In the genomic region with DNA sequence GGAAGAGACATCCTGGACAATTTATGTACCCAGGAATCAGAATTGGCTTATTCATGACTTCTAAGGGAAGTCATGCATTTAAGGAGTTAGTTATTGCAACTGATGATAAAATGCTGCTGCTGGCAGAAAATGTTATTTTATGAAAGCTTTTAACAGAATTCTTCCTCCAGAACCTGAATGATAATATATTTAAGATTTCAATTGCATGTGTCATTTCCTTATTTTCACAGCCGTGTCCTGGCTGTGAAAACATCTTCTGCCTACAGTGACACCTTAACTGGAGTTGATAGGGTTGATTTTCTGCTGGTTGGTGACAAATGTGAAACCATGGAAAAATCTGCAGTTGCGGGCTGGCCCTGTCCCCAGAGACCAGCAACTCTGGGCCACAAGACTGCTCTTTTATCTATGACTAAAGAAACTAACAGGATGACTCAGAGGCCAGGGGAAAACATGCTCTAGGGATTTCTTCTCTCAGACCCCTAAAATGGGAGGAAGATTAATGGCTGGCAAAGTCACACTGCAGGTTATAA, we compare ENCODE assay signal across 9 cellular contexts. TPM values are rescaled to one million over a fixed set of nuclear protein-coding genes. Genes with fewer than 3 reads are reported as not detected.
DNase-seq lines count a peak whose midpoint lies in the region; ATAC-seq and TF ChIP-seq lines count a peak whose summit lies in the region.
"Had no signal": no experiment of that assay in that cellular context is flagged by ENCODE, and none has a peak within 500 bp of the region (broad histone marks: within the 10 kb centered on the region; RNA-seq: fewer than 3 reads in every experiment).

No MANE protein-coding gene starts in this region.

- H3K4me1 ChIP-seq in upper lobe of left lung: no peaks in the 10 kb centered on the region

- 46 to 49% methylated on average over 2 of the region's 2 CpGs for WGBS in upper lobe of left lung, 2 donors

- DNase-seq in GM03348 (ENCODE audit: low spot score) (peak; percentile 35), astrocyte of the hippocampus (ENCODE audit: low read depth, low spot score) (peak; percentile 83), germinal center (ENCODE audit: low spot score) (no peak), posterior vena cava (ENCODE audit: low spot score) (no peak), upper lobe of left lung (no peak)
- DNase-seq in stimulated activated CD8-positive, alpha-beta memory T cell treated with anti-CD3 and anti-CD28 coated beads, Interleukin-4, amount 100 ng/mL, for 48 hours: peak; percentile 45

- H3K4me3 ChIP-seq in upper lobe of left lung: no peak overlapping the region

- TF ChIP-seq CTCF in upper lobe of left lung (IDR thresholded peaks at IDR 0.05): no peak

- H3K27me3 ChIP-seq in upper lobe of left lung: no peaks in the 10 kb centered on the region

- H3K36me3 ChIP-seq in upper lobe of left lung: no peaks in the 10 kb centered on the region

- intact Hi-C loops in posterior vena cava (cut with DNase I): no loop called here

- ATAC-seq in GM21367 (IDR thresholded peaks at IDR 0.05; ENCODE audit: unreplicated experiment) (peak; percentile 90), HG03558 (IDR thresholded peaks at IDR 0.05; ENCODE audit: extremely low read depth, unreplicated experiment) (peak; percentile 78), upper lobe of left lung (ENCODE audit: low FRiP score in 2 of 2) (no peak)

- TF ChIP-seq POLR2A in upper lobe of left lung (IDR thresholded peaks at IDR 0.05): no peak

- no peak for TF ChIP-seq EP300 in upper lobe of left lung (IDR thresholded peaks at IDR 0.05)

- no peaks in the 10 kb centered on the region for H3K9me3 ChIP-seq in upper lobe of left lung

- no peak overlapping the region for H3K27ac ChIP-seq in upper lobe of left lung
- H3K27ac ChIP-seq: epithelial cell of prostate had no signal

RNA-seq across cellular contexts. Expression of a gene that starts 12.3 kb away (rescaled TPM):
- total RNA-seq in posterior vena cava (1 to 10 TPM; 8.2 to 9.8 TPM), upper lobe of left lung (10 to 100 TPM; 10.1 to 68.0 (median 15.0) TPM)

Comparison
In these comparisons a context has a peak if more than half of its experiments do, and no peak if none do; other contexts are left out.
1. DNase-seq: peak in GM03348 (single experiment), astrocyte of the hippocampus (single experiment) and stimulated activated CD8-positive, alpha-beta memory T cell treated with anti-CD3 and anti-CD28 coated beads, Interleukin-4, amount 100 ng/mL, for 48 hours (single experiment); none in germinal center (single experiment), posterior vena cava (single experiment) and upper lobe of left lung (0 of 2).
2. ATAC-seq: peak in GM21367 (single experiment) and HG03558 (single experiment); none in upper lobe of left lung (0 of 2).